Comparison of ENCODE assay signal across 10 cellular contexts in genomic region chr17:75581121-75581725, GRCh38. TPM values are rescaled to one million over a fixed set of nuclear protein-coding genes. Genes with fewer than 3 reads are reported as not detected.
DNase-seq lines count a peak whose midpoint lies in the region; ATAC-seq and TF ChIP-seq lines count a peak whose summit lies in the region.
"Not testable (repeated sequence)": the region's sequence is repeated elsewhere in the genome, so short reads cannot be mapped to it uniquely, and the experiment has no call there.
"Had no signal": no experiment of that assay in that cellular context is flagged by ENCODE, and none has a peak within 500 bp of the region (broad histone marks: within the 10 kb centered on the region; RNA-seq: fewer than 3 reads in every experiment).

No MANE protein-coding gene starts in this region.

- H3K27ac Mint-ChIP-seq in CD8-positive, alpha-beta T cell: peak overlapping the region; percentile 47
- H3K27ac Mint-ChIP-seq in T-helper 17 cell: not testable (repeated sequence)
- H3K27ac Mint-ChIP-seq in activated naive CD4-positive, alpha-beta T cell treated with anti-CD3 and anti-CD28 coated beads, Interleukin-2, amount 50 U/mL, for 72 hours: peak overlapping the region; percentile 13 to 77
- H3K27ac Mint-ChIP-seq in stimulated activated naive B cell treated with anti-CD40 and anti-IgM and Interleukin-4, amounts not matched to agents 10 μg/mL and 1 μg/mL and 100 μg/mL, for 72 hours: peak overlapping the region; percentile 20

- peak; percentile 20 to 79 (median 55) for DNase-seq in CD8-positive, alpha-beta T cell
- DNase-seq in T-helper 17 cell; stimulated activated naive B cell treated with anti-CD40 and anti-IgM and Interleukin-4, amounts not matched to agents 10 μg/mL and 1 μg/mL and 100 μg/mL, for 72 hours: not testable (repeated sequence)
- DNase-seq in activated CD4-positive, alpha-beta T cell treated with anti-CD3 and anti-CD28 coated beads, Interleukin-2, amount 50 U/mL, for 4 hours: peak; percentile 17 to 25
- peak; percentile 60 for DNase-seq in activated T-cell treated with anti-CD3 and anti-CD28 coated beads, Interleukin-2, amount 50 U/mL, for 1 hour
- DNase-seq in activated naive CD4-positive, alpha-beta T cell treated with anti-CD3 and anti-CD28 coated beads, Interleukin-2, amount 50 U/mL, for 72 hours (ENCODE audit: low spot score in 2 of 2): peak in 1 of 2 donors; percentile 64
- DNase-seq in islet precursor cell: peak; percentile 43
- DNase-seq in stimulated activated CD4-positive, alpha-beta T cell treated with anti-CD3 and anti-CD28 coated beads, Interleukin-1b, Interleukin-23, amount 100 ng/mL, for 48 hours: peak; percentile 68

- not testable (repeated sequence) for H3K9me3 ChIP-seq in CD8-positive, alpha-beta T cell (ENCODE audit: low read length); T-helper 17 cell (ENCODE audit: control insufficient read depth, low read length, poor library complexity, severe bottlenecking)

- H3K27me3 ChIP-seq in CD8-positive, alpha-beta T cell (ENCODE audit: insufficient read depth, low read length): not testable (repeated sequence)

- H3K27me3 Mint-ChIP-seq in CD8-positive, alpha-beta T cell (ENCODE audit: low read depth); T-helper 17 cell; stimulated activated naive B cell treated with anti-CD40 and anti-IgM and Interleukin-4, amounts not matched to agents 10 μg/mL and 1 μg/mL and 100 μg/mL, for 72 hours: not testable (repeated sequence)

- H3K4me3 ChIP-seq in CD8-positive, alpha-beta T cell (ENCODE audit: low read depth, low read length): peak overlapping the region; percentile 40

- H3K4me3 Mint-ChIP-seq in CD8-positive, alpha-beta T cell: peak overlapping the region; percentile 89
- H3K4me3 Mint-ChIP-seq in T-helper 17 cell: peak overlapping the region; percentile 66
- peak overlapping the region; percentile 47 to 72 for H3K4me3 Mint-ChIP-seq in stimulated activated naive B cell treated with anti-CD40 and anti-IgM and Interleukin-4, amounts not matched to agents 10 μg/mL and 1 μg/mL and 100 μg/mL, for 72 hours

- H3K9me3 Mint-ChIP-seq in CD8-positive, alpha-beta T cell; activated naive CD4-positive, alpha-beta T cell treated with anti-CD3 and anti-CD28 coated beads, Interleukin-2, amount 50 U/mL, for 72 hours; stimulated activated naive B cell treated with anti-CD40 and anti-IgM and Interleukin-4, amounts not matched to agents 10 μg/mL and 1 μg/mL and 100 μg/mL, for 72 hours: not testable (repeated sequence)

- peak; percentile 71 for ATAC-seq in CD8-positive, alpha-beta T cell
- not testable (repeated sequence) for ATAC-seq in T-helper 17 cell
- peak; percentile 20 to 61 for ATAC-seq in activated naive CD4-positive, alpha-beta T cell treated with anti-CD3 and anti-CD28 coated beads, Interleukin-2, amount 50 U/mL, for 72 hours
- peak in 1 of 2 donors; percentile 23 for ATAC-seq in stimulated activated naive B cell treated with anti-CD40 and anti-IgM and Interleukin-4, amounts not matched to agents 10 μg/mL and 1 μg/mL and 100 μg/mL, for 72 hours (replicated peaks)

- not testable (repeated sequence) for TF ChIP-seq CTCF in CD8-positive, alpha-beta T cell (IDR thresholded peaks at IDR 0.05)

- H3K4me1 ChIP-seq in CD8-positive, alpha-beta T cell (ENCODE audit: insufficient read depth, low read length): not testable (repeated sequence)

- not testable (repeated sequence) for H3K36me3 ChIP-seq in CD8-positive, alpha-beta T cell (ENCODE audit: insufficient read depth, low read length)

- intact Hi-C loops in CD8-positive, alpha-beta T cell (cut with DNase I, micrococcal nuclease): not testable (repeated sequence)

- POLR2A ChIA-PET in CD8-positive, alpha-beta T cell (lab: Charles Lee): interaction anchor here (1.0 to 1.8 kb wide), 2 partner anchors 46 to 64 kb away, joined by 4 to 9 read pairs; partner anchors contain the start of gene TSEN54

- H3K36me3 Mint-ChIP-seq in CD8-positive, alpha-beta T cell; T-helper 17 cell (ENCODE audit: low read depth); stimulated activated naive B cell treated with anti-CD40 and anti-IgM and Interleukin-4, amounts not matched to agents 10 μg/mL and 1 μg/mL and 100 μg/mL, for 72 hours: not testable (repeated sequence)
- peaks cover 7 to 12% of the 10 kb centered on the region in 2 donors for H3K36me3 Mint-ChIP-seq in activated naive CD4-positive, alpha-beta T cell treated with anti-CD3 and anti-CD28 coated beads, Interleukin-2, amount 50 U/mL, for 72 hours

- H3K27ac ChIP-seq in CD8-positive, alpha-beta T cell (ENCODE audit: low read depth, low read length): not testable (repeated sequence)

- peaks cover 10% of the 10 kb centered on the region for H3K4me1 Mint-ChIP-seq in CD8-positive, alpha-beta T cell (ENCODE audit: low read depth)
- H3K4me1 Mint-ChIP-seq in T-helper 17 cell; stimulated activated naive B cell treated with anti-CD40 and anti-IgM and Interleukin-4, amounts not matched to agents 10 μg/mL and 1 μg/mL and 100 μg/mL, for 72 hours: not testable (repeated sequence)

- CTCF ChIA-PET in CD8-positive, alpha-beta T cell (lab: Charles Lee): interaction anchor here (1.9 kb wide), 1 partner anchor 52 kb away, joined by 7 read pairs; the partner anchor contains the start of gene SMIM5

RNA-seq across cellular contexts. Expression of gene MYO15B, which starts 6.4 kb away (rescaled TPM):
- 100 to 1,000 TPM; 271 to 300 TPM for total RNA-seq in CD8-positive, alpha-beta T cell
- total RNA-seq in T-helper 17 cell: 10 to 100 TPM; 42.2 to 69.3 TPM
- total RNA-seq in activated naive CD4-positive, alpha-beta T cell treated with anti-CD3 and anti-CD28 coated beads, Interleukin-2, amount 50 U/mL, for 72 hours: 10 to 100 TPM; 38.4 to 45.0 TPM

RNA-seq across cellular contexts. Expression of gene SMIM5, which starts 52.0 kb away (rescaled TPM):
- total RNA-seq in CD8-positive, alpha-beta T cell: 1 to 10 TPM in 1 of 2 experiments, under 1 TPM in 1; 0.60 to 2.1 TPM
- total RNA-seq in T-helper 17 cell: 1 to 10 TPM in 1 of 2 donors, under 1 TPM in 1; 0.40 to 8.4 TPM
- under 1 TPM; 0.06 to 0.32 TPM for total RNA-seq in activated naive CD4-positive, alpha-beta T cell treated with anti-CD3 and anti-CD28 coated beads, Interleukin-2, amount 50 U/mL, for 72 hours
- total RNA-seq: Daoy had no signal

RNA-seq across cellular contexts. Expression of gene LLGL2, which starts 55.7 kb away (rescaled TPM):
- 10 to 100 TPM; 32.7 to 36.4 TPM for total RNA-seq in CD8-positive, alpha-beta T cell
- 10 to 100 TPM; 39.3 to 41.9 TPM for total RNA-seq in T-helper 17 cell
- total RNA-seq in activated naive CD4-positive, alpha-beta T cell treated with anti-CD3 and anti-CD28 coated beads, Interleukin-2, amount 50 U/mL, for 72 hours: 10 to 100 TPM; 12.0 to 12.8 TPM
- total RNA-seq: SJCRH30 had no signal
